ENCODE assay signal across 8 cellular contexts in genomic region chr11:843086-843704, GRCh38. TPM values are rescaled to one million over a fixed set of nuclear protein-coding genes. Genes with fewer than 3 reads are reported as not detected.
DNase-seq lines count a peak whose midpoint lies in the region; ATAC-seq and TF ChIP-seq lines count a peak whose summit lies in the region.

No MANE protein-coding gene starts in this region.

- POLR2A ChIA-PET in A673 (lab: Charles Lee; ENCODE audit: low non-redundant PET): interaction anchor here (0.6 kb wide), 2 partner anchors 24 to 51 kb away, joined by 6 to 20 read pairs; no protein-coding TSS in a partner anchor

- intact Hi-C loops in A673 (cut with micrococcal nuclease; ENCODE audit: unreplicated experiment): no loop called here

- DNase-seq in A673 (ENCODE audit: low spot score) (no peak), WERI-Rb-1 (no peak), NCI-H2227 (lab: John Stamatoyannopoulos, UW; ENCODE audit: unreplicated experiment) (no peak), kidney glomerular epithelial cell (lab: John Stamatoyannopoulos, UW) (no peak), DMS79 treated with DMSO at 0.1 percent for 48 hours (lab: John Stamatoyannopoulos, UW) (no peak)

- CTCF ChIA-PET in A673 (lab: Charles Lee): no interaction called here

- H3K9ac ChIP-seq in stomach smooth muscle (ENCODE audit: low read length in 2 of 2): peak overlapping the region; percentile 68 to 78

- H3K36me3 ChIP-seq in A673 (ENCODE audit: insufficient read depth, low read length, poor library complexity, severe bottlenecking): peaks cover 11% of the 10 kb centered on the region
- peaks cover 39% of the 10 kb centered on the region for H3K36me3 ChIP-seq in WERI-Rb-1
- H3K36me3 ChIP-seq in stomach smooth muscle (ENCODE audit: control insufficient read depth in 2 of 2, insufficient read depth in 2 of 2, low read length in 2 of 2): peaks cover 13 to 20% of the 10 kb centered on the region in 2 donors

- ATAC-seq in GM19395 (IDR thresholded peaks at IDR 0.05; ENCODE audit: unreplicated experiment): peak; percentile 4

- H3K4me1 ChIP-seq in A673 (ENCODE audit: insufficient read depth, low read length, poor library complexity, severe bottlenecking) (peaks cover 13% of the 10 kb centered on the region), stomach smooth muscle (ENCODE audit: control insufficient read depth, insufficient read depth, low read length) (peaks cover 67% of the 10 kb centered on the region)

- H3K27me3 ChIP-seq in A673 (replicated peaks; ENCODE audit: insufficient read depth, low read depth, low read length, poor library complexity) (no peaks in the 10 kb centered on the region), WERI-Rb-1 (ENCODE audit: insufficient read depth, low read depth, severe bottlenecking) (no peaks in the 10 kb centered on the region), stomach smooth muscle (ENCODE audit: control insufficient read depth in 1 of 2, insufficient read depth in 2 of 2, low read length in 2 of 2) (peaks cover 0 to 6% of the 10 kb centered on the region in 2 donors)

- no peaks in the 10 kb centered on the region for H3K9me3 ChIP-seq in A673 (ENCODE audit: low read depth, low read length, poor library complexity, severe bottlenecking)
- no peaks in the 10 kb centered on the region for H3K9me3 ChIP-seq in WERI-Rb-1 (ENCODE audit: severe bottlenecking)
- no peaks in the 10 kb centered on the region for H3K9me3 ChIP-seq in stomach smooth muscle (ENCODE audit: control insufficient read depth in 2 of 2, low read length in 2 of 2)

- peak overlapping the region; percentile 99 for H3K4me3 ChIP-seq in A673 (ENCODE audit: low read depth, low read length, poor library complexity, severe bottlenecking)
- H3K4me3 ChIP-seq in WERI-Rb-1 (ENCODE audit: low read depth, low read length): peak overlapping the region; percentile 62
- peak overlapping the region; percentile 89 for H3K4me3 ChIP-seq in iPS-11a (ENCODE audit: low read depth, low read length)
- H3K4me3 ChIP-seq in stomach smooth muscle (ENCODE audit: low read length in 2 of 2): peak overlapping the region; percentile 91 to 92

- no TSS peak for BruUV-seq in A673 (replicated peaks; lab: Mats Ljungman, UMichigan)

- H3K27ac ChIP-seq in A673 (ENCODE audit: low read depth, low read length, poor library complexity, severe bottlenecking) (no peak overlapping the region), WERI-Rb-1 (peak overlapping the region; percentile 99), stomach smooth muscle (ENCODE audit: low read length) (peak overlapping the region; percentile 62)

- TF ChIP-seq CTCF in A673 (conservative IDR thresholded peaks at IDR 0.05; ENCODE audit: low read depth, low read length) (no peak), WERI-Rb-1 (IDR thresholded peaks at IDR 0.05; ENCODE audit: low read depth, low read length) (no peak)

RNA-seq across cellular contexts. Expression of gene TSPAN4, which starts 0.5 kb away (rescaled TPM):
- 17.5 and 20.4 TPM in 2 replicates for total RNA-seq in A673 (2021)

RNA-seq across cellular contexts. Expression of gene POLR2L, which starts 0.9 kb away (rescaled TPM):
- 88.7 and 117 TPM in 2 replicates for total RNA-seq in A673 (2021)

RNA-seq across cellular contexts. Expression of gene CD151, which starts 10.4 kb away (rescaled TPM):
- total RNA-seq in A673 (2021): 123 and 127 TPM in 2 replicates

RNA-seq across cellular contexts. Expression of gene CRACR2B, which starts 15.5 kb away (rescaled TPM):
- total RNA-seq in A673 (2021): 0.90 and 1.1 TPM in 2 replicates

RNA-seq across cellular contexts. Expression of gene PNPLA2, which starts 24.5 kb away (rescaled TPM):
- 45.0 and 45.4 TPM in 2 replicates for total RNA-seq in A673 (2021)
